In genomic region chr1:111847519-111847918, GRCh38 we compare ENCODE assay signal across 16 cellular contexts.
"Had no signal": no experiment of that assay in that cellular context is flagged by ENCODE, and none has a peak within 500 bp of the region (broad histone marks: within the 10 kb centered on the region; RNA-seq: fewer than 3 reads in every experiment).

No MANE protein-coding gene starts in this region.

- H3K4me3 ChIP-seq: gastrocnemius medialis, neural progenitor cell had no signal

- H3K4me3 Mint-ChIP-seq: activated CD4-positive, alpha-beta T cell treated with anti-CD3 and anti-CD28 coated beads, Interleukin-2, amount 10 ng/mL, durations not matched to agents 24 days and 14 days; activated naive CD8-positive, alpha-beta T cell; activated T-cell treated with anti-CD3 and anti-CD28 coated beads, Interleukin-2, amount 50 U/mL, for 72 hours; neural progenitor cell had no signal

- H3K27ac Mint-ChIP-seq: activated CD4-positive, alpha-beta T cell treated with anti-CD3 and anti-CD28 coated beads, Interleukin-2, amount 10 ng/mL, durations not matched to agents 24 days and 14 days; activated naive CD8-positive, alpha-beta T cell; activated T-cell treated with anti-CD3 and anti-CD28 coated beads, Interleukin-2, amount 50 U/mL, for 72 hours; neural progenitor cell had no signal

- H3K27ac ChIP-seq: gastrocnemius medialis, neural progenitor cell had no signal

- H3K9me3 Mint-ChIP-seq: activated CD4-positive, alpha-beta T cell treated with anti-CD3 and anti-CD28 coated beads, Interleukin-2, amount 10 ng/mL, durations not matched to agents 24 days and 14 days; activated T-cell treated with anti-CD3 and anti-CD28 coated beads, Interleukin-2, amount 50 U/mL, for 72 hours; neural progenitor cell had no signal

- H3K36me3 ChIP-seq: gastrocnemius medialis, neural progenitor cell had no signal

- DNase-seq: activated CD4-positive, alpha-beta T cell treated with anti-CD3 and anti-CD28 coated beads, Interleukin-2, amount 10 ng/mL, durations not matched to agents 24 days and 14 days; activated CD4-positive, CD25-positive, alpha-beta regulatory T cell; activated CD8-positive, alpha-beta memory T cell treated with anti-CD3 and anti-CD28 coated beads, Interleukin-2, amount 50 U/mL, for 48 hours; activated gamma-delta T cell; activated T-cell treated with anti-CD3 and anti-CD28 coated beads, Interleukin-2, amount 50 U/mL, for 72 hours; amniotic stem cell; caudate nucleus; erythroblast; gastrocnemius medialis; left colon; mammary epithelial cell; naive B cell; stimulated activated CD4-positive, alpha-beta T cell treated with anti-CD3 and anti-CD28 coated beads, Interleukin-12 subunit alpha, Interleukin-12 subunit beta, amount 100 ng/mL, for 4 hours; stimulated activated CD4-positive, alpha-beta T cell treated with anti-CD3 and anti-CD28 coated beads, Interleukin-2, amount 100 ng/mL, for 24 hours had no signal

- H3K36me3 Mint-ChIP-seq: activated naive CD8-positive, alpha-beta T cell; naive B cell; neural progenitor cell had no signal

- H3K4me1 Mint-ChIP-seq: activated CD4-positive, alpha-beta T cell treated with anti-CD3 and anti-CD28 coated beads, Interleukin-2, amount 10 ng/mL, durations not matched to agents 24 days and 14 days; naive B cell had no signal

- H3K9me3 ChIP-seq: gastrocnemius medialis had no signal

- H3K27me3 ChIP-seq: gastrocnemius medialis, neural progenitor cell had no signal
